In genomic region chr17:81903415-81903831, GRCh38 we compare ENCODE assay signal across 2 cellular contexts.
A peak's percentile ranks its signal among the peaks of the same experiment; 100 is the strongest.
TF ChIP-seq lines count a peak whose summit lies in the region.

No MANE protein-coding gene starts in this region.

TF ChIP-seq in HCT116, 20 proteins besides CTCF, POLR2A, EP300 and RAD21:
- TF ChIP-seq, protein P1, sequence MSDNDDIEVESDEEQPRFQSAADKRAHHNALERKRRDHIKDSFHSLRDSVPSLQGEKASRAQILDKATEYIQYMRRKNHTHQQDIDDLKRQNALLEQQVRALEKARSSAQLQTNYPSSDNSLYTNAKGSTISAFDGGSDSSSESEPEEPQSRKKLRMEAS (IDR thresholded peaks at IDR 0.05): no peak
- no peak for TF ChIP-seq POLR2AphosphoS5 (IDR thresholded peaks at IDR 0.05; ENCODE audit: low read depth, low read length)
- no peak for TF ChIP-seq TCF7L2 (IDR thresholded peaks at IDR 0.05; ENCODE audit: borderline replicate concordance, extremely low read depth, insufficient read depth, insufficient read length)
- TF ChIP-seq, protein P2, sequence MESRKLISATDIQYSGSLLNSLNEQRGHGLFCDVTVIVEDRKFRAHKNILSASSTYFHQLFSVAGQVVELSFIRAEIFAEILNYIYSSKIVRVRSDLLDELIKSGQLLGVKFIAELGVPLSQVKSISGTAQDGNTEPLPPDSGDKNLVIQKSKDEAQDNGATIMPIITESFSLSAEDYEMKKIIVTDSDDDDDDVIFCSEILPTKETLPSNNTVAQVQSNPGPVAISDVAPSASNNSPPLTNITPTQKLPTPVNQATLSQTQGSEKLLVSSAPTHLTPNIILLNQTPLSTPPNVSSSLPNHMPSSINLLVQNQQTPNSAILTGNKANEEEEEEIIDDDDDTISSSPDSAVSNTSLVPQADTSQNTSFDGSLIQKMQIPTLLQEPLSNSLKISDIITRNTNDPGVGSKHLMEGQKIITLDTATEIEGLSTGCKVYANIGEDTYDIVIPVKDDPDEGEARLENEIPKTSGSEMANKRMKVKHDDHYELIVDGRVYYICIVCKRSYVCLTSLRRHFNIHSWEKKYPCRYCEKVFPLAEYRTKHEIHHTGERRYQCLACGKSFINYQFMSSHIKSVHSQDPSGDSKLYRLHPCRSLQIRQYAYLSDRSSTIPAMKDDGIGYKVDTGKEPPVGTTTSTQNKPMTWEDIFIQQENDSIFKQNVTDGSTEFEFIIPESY (IDR thresholded peaks at IDR 0.05; ENCODE audit: extremely low read depth, insufficient replicate concordance, low read length): no peak
- TF ChIP-seq EZH2 (IDR thresholded peaks at IDR 0.05): no peak
- TF ChIP-seq EZH2phosphoT487 (IDR thresholded peaks at IDR 0.05; ENCODE audit: borderline replicate concordance): no peak
- no peak for TF ChIP-seq SIN3A (IDR thresholded peaks at IDR 0.05; ENCODE audit: low read depth)
- no peak for TF ChIP-seq EGR1 (IDR thresholded peaks at IDR 0.05; ENCODE audit: low read depth)
- TF ChIP-seq ZNF274 (IDR thresholded peaks at IDR 0.05; ENCODE audit: low read depth, low read length): no peak
- TF ChIP-seq SRF (IDR thresholded peaks at IDR 0.05; ENCODE audit: low read depth): no peak
- no peak for TF ChIP-seq REST (IDR thresholded peaks at IDR 0.05; ENCODE audit: low read depth)
- TF ChIP-seq ZFX (IDR thresholded peaks at IDR 0.05): no peak
- TF ChIP-seq CEBPB (IDR thresholded peaks at IDR 0.05; ENCODE audit: low read depth): no peak

TF ChIP-seq in K562, 482 proteins besides CTCF, POLR2A, EP300 and RAD21:
- TF ChIP-seq RBFOX2 (IDR thresholded peaks at IDR 0.05; ENCODE audit: low read depth, low read length): peak; percentile 45
- 0 out of 2 replicates have a peak, but pooled peaks have one; percentile 24 for TF ChIP-seq MTA3 (IDR thresholded peaks at IDR 0.05; ENCODE audit: borderline replicate concordance)
- TF ChIP-seq POLR2AphosphoS2 (IDR thresholded peaks at IDR 0.05; ENCODE audit: low read length): 0 out of 2 replicates have a peak, but pooled peaks have one; percentile 74
- no peak for TF ChIP-seq ARID1B (IDR thresholded peaks at IDR 0.05)
- no peak for TF ChIP-seq OTX1 (CRISPR knock-in tag; IDR thresholded peaks at IDR 0.05)
- no peak for TF ChIP-seq PPARD (CRISPR knock-in tag; IDR thresholded peaks at IDR 0.05)
- no peak for TF ChIP-seq ZNF398 (CRISPR knock-in tag; IDR thresholded peaks at IDR 0.05)
- TF ChIP-seq PTRF (tag; IDR thresholded peaks at IDR 0.05): no peak
TF ChIP-seq in K562: peak in this region for 3.
